Comparison of ENCODE assay signal across 9 cellular contexts in the genomic region with DNA sequence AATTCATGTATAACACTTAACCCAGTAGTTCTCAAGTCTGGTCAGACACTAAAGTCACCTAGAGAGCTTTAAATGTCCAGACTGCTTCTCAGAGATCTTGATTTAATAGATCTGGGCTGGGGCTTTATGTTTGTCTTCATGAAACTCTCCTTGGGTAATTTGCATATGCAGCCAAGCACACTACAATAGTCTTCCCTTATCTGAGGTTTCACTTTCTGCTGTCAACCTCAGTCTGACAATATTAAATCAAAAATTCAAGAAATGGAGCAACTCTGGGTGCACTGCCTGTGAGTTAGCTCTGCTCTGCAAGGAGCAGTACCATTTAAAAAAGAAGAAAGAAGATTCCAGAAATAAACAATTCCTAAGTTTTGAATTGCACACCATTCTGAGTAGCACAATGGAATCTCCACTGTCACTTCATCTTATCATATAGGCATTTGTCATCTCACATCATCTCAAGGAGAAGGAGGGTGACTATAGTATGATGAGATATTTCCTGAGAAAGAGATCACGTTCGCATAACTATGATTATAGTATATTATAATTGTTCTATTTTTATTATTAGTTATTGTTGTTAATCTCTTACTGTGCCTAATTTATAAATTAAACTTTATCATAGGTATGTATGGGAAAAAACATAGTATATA. TPM values are rescaled to one million over a fixed set of nuclear protein-coding genes. Genes with fewer than 3 reads are reported as not detected.
DNase-seq lines count a peak whose midpoint lies in the region; ATAC-seq, FAIRE-seq and TF ChIP-seq lines count a peak whose summit lies in the region.
"Had no signal": no experiment of that assay in that cellular context is flagged by ENCODE, and none has a peak within 500 bp of the region (broad histone marks: within the 10 kb centered on the region; RNA-seq: fewer than 3 reads in every experiment).

No MANE protein-coding gene starts in this region.

- TF ChIP-seq CTCF in OCI-LY7 (conservative IDR thresholded peaks at IDR 0.05; ENCODE audit: low read length) (no peak), coronary artery (IDR thresholded peaks at IDR 0.05) (no peak), right atrium auricular region (IDR thresholded peaks at IDR 0.05) (no peak)

- H3K9me3 ChIP-seq in OCI-LY7 (ENCODE audit: low read length): no peaks in the 10 kb centered on the region
- H3K9me3 ChIP-seq in trophoblast cell (ENCODE audit: insufficient read depth, low read depth, low read length): no peaks in the 10 kb centered on the region
- H3K9me3 ChIP-seq in right atrium auricular region: no peaks in the 10 kb centered on the region

- FAIRE-seq in GM12892 (lab: Jason Lieb, UNC): no peak

- peak overlapping the region; percentile 42; the same call in 1 of the 2 replicates for H2AFZ ChIP-seq in OCI-LY7 (ENCODE audit: low read length)
- H2AFZ ChIP-seq in trophoblast cell (ENCODE audit: insufficient read depth, low read length, poor library complexity): no peak overlapping the region

- no peak overlapping the region for H2AK5ac ChIP-seq in trophoblast cell (ENCODE audit: low read length)

- peak overlapping the region; percentile 43 for H3K4me2 ChIP-seq in OCI-LY7 (ENCODE audit: low read length)
- H3K4me2 ChIP-seq in trophoblast cell (ENCODE audit: low read length): no peak overlapping the region

- no peak overlapping the region for H3K9ac ChIP-seq in trophoblast cell (ENCODE audit: low read length)

- no peak overlapping the region for H3K23ac ChIP-seq in trophoblast cell (ENCODE audit: low read length)

- H3K36me3 ChIP-seq in OCI-LY7 (ENCODE audit: insufficient read depth, low read length) (no peaks in the 10 kb centered on the region), trophoblast cell (ENCODE audit: control insufficient read depth in 1 of 2, insufficient read depth in 2 of 2, low read length in 2 of 2) (no peaks in the 10 kb centered on the region), right atrium auricular region (no peaks in the 10 kb centered on the region)

- WGBS in trophoblast cell (ENCODE audit: extremely low coverage, insufficient coverage, insufficient read length): no CpG with 5 or more reads among the region's 2 CpGs

- H3K4me1 ChIP-seq in OCI-LY7 (ENCODE audit: insufficient read depth, low read length, poor library complexity, severe bottlenecking) (peaks cover 13% of the 10 kb centered on the region), trophoblast cell (ENCODE audit: control insufficient read depth in 1 of 2, insufficient read depth in 2 of 2, low read length in 2 of 2) (no peaks in the 10 kb centered on the region), right atrium auricular region (peaks cover 0 to 63% of the 10 kb centered on the region in 2 donors)

- no peak overlapping the region for H2BK12ac ChIP-seq in trophoblast cell (ENCODE audit: low read length)

- no peak overlapping the region for H4K8ac ChIP-seq in trophoblast cell (ENCODE audit: low read depth, low read length)

- no peaks in the 10 kb centered on the region for H3K9me2 ChIP-seq in OCI-LY7 (ENCODE audit: insufficient read depth, low read length)

- intact Hi-C loops in OCI-LY7 (cut with micrococcal nuclease; ENCODE audit: unreplicated experiment): no loop called here
- intact Hi-C loops in posterior cingulate gyrus (cut with DNase I): loop anchor here (10.0 kb wide), 1 partner anchor 57 kb away; no protein-coding TSS in a partner anchor

- peak overlapping the region; percentile 21 for H3K4me3 ChIP-seq in OCI-LY7 (ENCODE audit: low read depth, low read length, poor library complexity, severe bottlenecking)
- H3K4me3 ChIP-seq in trophoblast cell (ENCODE audit: low read depth, low read length): no peak overlapping the region
- H3K4me3 ChIP-seq in coronary artery: no peak overlapping the region
- no peak overlapping the region for H3K4me3 ChIP-seq in right atrium auricular region

- no TSS peak for BruUV-seq in OCI-LY7 (replicated peaks; lab: Mats Ljungman, UMichigan)

- H3K18ac ChIP-seq in trophoblast cell (ENCODE audit: low read length): no peak overlapping the region

- DNase-seq in OCI-LY7 (ENCODE audit: low spot score) (peak; percentile 32), trophoblast cell (no peak), posterior cingulate gyrus (no peak), coronary artery (ENCODE audit: low spot score) (no peak), right atrium auricular region (ENCODE audit: low spot score) (no peak), GM12892 (ENCODE audit: insufficient read length) (no peak)

- H3K79me2 ChIP-seq in OCI-LY7 (ENCODE audit: insufficient read depth, low read depth, low read length) (no peaks in the 10 kb centered on the region), trophoblast cell (ENCODE audit: control insufficient read depth, insufficient read depth, low read length, poor library complexity) (peaks cover 5% of the 10 kb centered on the region)

- H3K79me1 ChIP-seq in trophoblast cell (ENCODE audit: low read length): no peaks in the 10 kb centered on the region

- POLR2A ChIA-PET in OCI-LY7 (lab: Charles Lee): interaction anchor here (0.8 kb wide), 2 partner anchors 21 to 241 kb away, joined by 3 to 4 read pairs; no protein-coding TSS in a partner anchor

- no peak overlapping the region for H4K12ac ChIP-seq in trophoblast cell (ENCODE audit: low read depth, low read length)

- CTCF ChIA-PET in OCI-LY7 (lab: Charles Lee; ENCODE audit: unreplicated experiment): no interaction called here

- no peak overlapping the region for H2BK120ac ChIP-seq in trophoblast cell (ENCODE audit: insufficient read depth, low read length, poor library complexity)

- TF ChIP-seq POLR2A in GM12892 (IDR thresholded peaks at IDR 0.05; ENCODE audit: low read depth, low read length): no peak

- peak; percentile 99 for ATAC-seq in GM18909 (IDR thresholded peaks at IDR 0.05; ENCODE audit: poor library complexity, unreplicated experiment)
- ATAC-seq in HG02798 (IDR thresholded peaks at IDR 0.05; ENCODE audit: poor library complexity, unreplicated experiment): peak; percentile 96

- H2BK5ac ChIP-seq in trophoblast cell (ENCODE audit: low read depth, low read length, poor library complexity): no peak overlapping the region

- no peaks in the 10 kb centered on the region for H4K20me1 ChIP-seq in OCI-LY7 (ENCODE audit: insufficient read depth, low read length)

- H3K4ac ChIP-seq in trophoblast cell (ENCODE audit: low read depth, low read length): peak overlapping the region; percentile 36

- no peak overlapping the region for H3K14ac ChIP-seq in trophoblast cell (ENCODE audit: low read length)

- H4K91ac ChIP-seq in trophoblast cell (ENCODE audit: low read depth, low read length): no peak overlapping the region

- H3K27ac ChIP-seq in OCI-LY7 (ENCODE audit: low read depth, low read length, poor library complexity, severe bottlenecking) (no peak overlapping the region), trophoblast cell (ENCODE audit: low read depth, low read length) (no peak overlapping the region), coronary artery (no peak overlapping the region), right atrium auricular region (peak overlapping the region in 1 of 2 donors; percentile 6)
- H3K27ac ChIP-seq: epithelial cell of prostate had no signal

- H3K27me3 ChIP-seq in trophoblast cell (ENCODE audit: insufficient read depth, low read length) (no peaks in the 10 kb centered on the region), right atrium auricular region (no peaks in the 10 kb centered on the region)

RNA-seq across cellular contexts. Expression of gene FNIP2, which starts 9.4 kb away (rescaled TPM):
- total RNA-seq in OCI-LY7 (2014; rRNA removed; shearing (Covaris generic)): 0.09 and 0.15 TPM in 2 replicates
- total RNA-seq in OCI-LY7 (2022) (1.0 and 1.2 TPM in 2 replicates), right atrium auricular region (10 to 100 TPM; 38.3 to 42.4 TPM)
- 8.2 and 8.8 TPM in 2 replicates for polyA plus RNA-seq in trophoblast cell (2013)
- 0.34 TPM for polyA plus RNA-seq in GM12892 (2012; ENCODE audit: missing spikeins)

RNA-seq across cellular contexts. Expression of gene PPID, which starts 55.0 kb away (rescaled TPM):
- 27.3 and 29.9 TPM in 2 replicates for total RNA-seq in OCI-LY7 (2014; rRNA removed; shearing (Covaris generic))
- total RNA-seq in OCI-LY7 (2022) (21.2 and 25.0 TPM in 2 replicates), right atrium auricular region (10 to 100 TPM; 18.0 to 31.9 TPM)
- 31.1 and 32.2 TPM in 2 replicates for polyA plus RNA-seq in trophoblast cell (2013)
- polyA plus RNA-seq in GM12892 (2012; ENCODE audit: missing spikeins): 45.0 TPM

Comparison
In these comparisons a context has a peak if more than half of its experiments do, and no peak if none do; other contexts are left out.
1. RNA of gene FNIP2, which starts 9.4 kb away (total RNA-seq): 38.3 to 42.4 TPM in right atrium auricular region; 0.09 to 1.2 TPM in OCI-LY7; every median in the first group is over 10 times any median in the second.